28 cellular contexts compared by ENCODE assay signal in the genomic region with DNA sequence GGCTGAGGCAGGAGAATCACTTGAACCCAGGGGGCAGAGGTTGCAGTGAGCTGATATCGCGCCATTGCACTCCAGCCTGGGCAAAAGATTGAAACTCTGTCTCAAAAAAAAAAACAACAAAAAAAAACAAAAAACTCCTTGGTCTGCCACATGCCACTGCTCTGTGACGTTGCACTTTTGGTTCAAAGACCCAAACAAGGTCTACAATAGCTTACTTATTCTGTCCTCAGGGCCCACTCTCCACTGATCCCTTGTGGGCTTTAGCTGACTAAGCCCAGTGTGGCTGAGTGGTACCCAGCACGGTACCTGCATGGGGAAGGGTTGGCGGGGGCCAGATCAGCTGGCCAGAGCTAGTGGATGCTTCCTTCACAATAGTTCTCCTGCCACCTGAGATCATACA. TPM values are rescaled to one million over a fixed set of nuclear protein-coding genes. Genes with fewer than 3 reads are reported as not detected.
A peak's percentile ranks its signal among the peaks of the same experiment; 100 is the strongest.
DNase-seq lines count a peak whose midpoint lies in the region; ATAC-seq and TF ChIP-seq lines count a peak whose summit lies in the region.
"Had no signal": no experiment of that assay in that cellular context is flagged by ENCODE, and none has a peak within 500 bp of the region (broad histone marks: within the 10 kb centered on the region; RNA-seq: fewer than 3 reads in every experiment).

No MANE protein-coding gene starts in this region.

- peaks cover 11% of the 10 kb centered on the region for H3K36me3 ChIP-seq in BLaER1
- no peaks in the 10 kb centered on the region for H3K36me3 ChIP-seq in CD4-positive, alpha-beta memory T cell (ENCODE audit: insufficient read depth, low read length)
- peaks cover 0 to 11% (median 0%) of the 10 kb centered on the region in 3 donors for H3K36me3 ChIP-seq in tibial nerve

- H3K27me3 ChIP-seq in BLaER1 (no peaks in the 10 kb centered on the region), tibial nerve (no peaks in the 10 kb centered on the region)
- H3K27me3 ChIP-seq in CD4-positive, alpha-beta memory T cell (ENCODE audit: insufficient read depth, low read length): no peaks in the 10 kb centered on the region
- H3K27me3 ChIP-seq: dorsolateral prefrontal cortex had no signal

- intact Hi-C loops in CD4-positive, alpha-beta memory T cell (cut with micrococcal nuclease): no loop called here

- DNase-seq in CD4-positive, alpha-beta memory T cell: no peak
- no peak for DNase-seq in T-helper 17 cell
- DNase-seq in naive B cell: no peak
- no peak for DNase-seq in osteocyte (ENCODE audit: extremely low spot score, unreplicated experiment)
- no peak for DNase-seq in tibial nerve (ENCODE audit: low spot score in 2 of 2)
- no peak for DNase-seq in middle frontal gyrus (ENCODE audit: extremely low spot score, low spot score)
- DNase-seq: activated CD4-positive, alpha-beta T cell treated with anti-CD3 and anti-CD28 coated beads for 1 hour; activated CD8-positive, alpha-beta memory T cell treated with anti-CD3 and anti-CD28 coated beads, Interleukin-2, amount 50 U/mL, for 4 hours; activated naive CD4-positive, alpha-beta T cell treated with Interleukin-2 at 50 U/mL for 16 hours; central memory CD4-positive, alpha-beta T cell; dorsolateral prefrontal cortex; foreskin melanocyte; kidney; naive thymus-derived CD4-positive, alpha-beta T cell; NCI-H1092; NCI-H2029 treated with DMSO at 0.1 percent for 48 hours; NCI-H446 treated with DMSO at 0.1 percent for 48 hours; NK-92 treated with Interleukin-12 subunit alpha and Interleukin-12 subunit beta, amount 100 ng/mL, for 24 hours; T1000 had no signal

- peak overlapping the region; percentile 82 for H3K4me2 ChIP-seq in BLaER1
- H3K4me2 ChIP-seq: KMS-11 had no signal

- peaks cover 9% of the 10 kb centered on the region in 2 donors for H3K36me3 Mint-ChIP-seq in CD4-positive, alpha-beta memory T cell
- H3K36me3 Mint-ChIP-seq in T-helper 17 cell (ENCODE audit: low read depth): no peaks in the 10 kb centered on the region
- no peaks in the 10 kb centered on the region for H3K36me3 Mint-ChIP-seq in naive B cell
- H3K36me3 Mint-ChIP-seq in osteocyte (ENCODE audit: unreplicated experiment): no peaks in the 10 kb centered on the region
- H3K36me3 Mint-ChIP-seq: stimulated activated memory B cell treated with anti-CD40 and anti-IgM and Interleukin-4, amounts not matched to agents 10 μg/mL and 1 μg/mL and 100 μg/mL, for 72 hours had no signal

- H3K27ac Mint-ChIP-seq in CD4-positive, alpha-beta memory T cell: peak overlapping the region in 4 of 7 donors; percentile 46 to 76 (median 63)
- H3K27ac Mint-ChIP-seq in T-helper 17 cell: no peak overlapping the region
- H3K27ac Mint-ChIP-seq in naive B cell: peak overlapping the region in 3 of 6 donors; percentile 58 to 70 (median 63)
- H3K27ac Mint-ChIP-seq in osteocyte (ENCODE audit: unreplicated experiment): no peak overlapping the region

- H3K4me3 ChIP-seq in BLaER1: no peak overlapping the region
- no peak overlapping the region for H3K4me3 ChIP-seq in CD4-positive, alpha-beta memory T cell (ENCODE audit: low read length in 2 of 2)
- H3K4me3 ChIP-seq in tibial nerve: no peak overlapping the region
- H3K4me3 ChIP-seq: SK-N-MC, thoracic aorta had no signal

- H3K9me3 ChIP-seq in BLaER1 (no peaks in the 10 kb centered on the region), T-helper 17 cell (ENCODE audit: control insufficient read depth, low read length, poor library complexity, severe bottlenecking) (no peaks in the 10 kb centered on the region), tibial nerve (no peaks in the 10 kb centered on the region)
- no peaks in the 10 kb centered on the region for H3K9me3 ChIP-seq in CD4-positive, alpha-beta memory T cell (ENCODE audit: control insufficient read depth in 1 of 2, low read length in 2 of 2)
- H3K9me3 ChIP-seq: thoracic aorta had no signal

- TF ChIP-seq EP300 in tibial nerve (IDR thresholded peaks at IDR 0.05): no peak

- TF ChIP-seq POLR2A in tibial nerve (IDR thresholded peaks at IDR 0.05): no peak

- no peak overlapping the region for H3K9ac ChIP-seq in BLaER1
- H3K9ac ChIP-seq: KMS-11 had no signal

- H3K27ac ChIP-seq in BLaER1: no peak overlapping the region
- no peak overlapping the region for H3K27ac ChIP-seq in CD4-positive, alpha-beta memory T cell (ENCODE audit: low read depth, low read length)
- peak overlapping the region in 1 of 4 donors; percentile 4 for H3K27ac ChIP-seq in tibial nerve
- H3K27ac ChIP-seq: dorsolateral prefrontal cortex, KMS-11, SK-N-MC, thoracic aorta had no signal

- H3K4me3 Mint-ChIP-seq in CD4-positive, alpha-beta memory T cell: peak overlapping the region in 3 of 8 donors; percentile 68 to 88 (median 84)
- H3K4me3 Mint-ChIP-seq in T-helper 17 cell (peak overlapping the region; percentile 84), naive B cell (peak overlapping the region in 5 of 8 donors; percentile 1 to 90 (median 64)), osteocyte (ENCODE audit: unreplicated experiment) (no peak overlapping the region)

- no peaks in the 10 kb centered on the region for H3K9me3 Mint-ChIP-seq in CD4-positive, alpha-beta memory T cell
- H3K9me3 Mint-ChIP-seq in naive B cell (no peaks in the 10 kb centered on the region), osteocyte (ENCODE audit: unreplicated experiment) (no peaks in the 10 kb centered on the region)
- H3K9me3 Mint-ChIP-seq: naive thymus-derived CD4-positive, alpha-beta T cell; stimulated activated memory B cell treated with anti-CD40 and anti-IgM and Interleukin-4, amounts not matched to agents 10 μg/mL and 1 μg/mL and 100 μg/mL, for 72 hours had no signal

- CTCF ChIA-PET in CD4-positive, alpha-beta memory T cell (lab: Charles Lee; ENCODE audit: partially characterized antibody): interaction anchor here (0.6 kb wide), 1 partner anchor 72 kb away, joined by 3 read pairs; no protein-coding TSS in a partner anchor

- WGBS in tibial nerve, 2 donors: 68 to 79% methylated on average over 5 of the region's 5 CpGs

- no peaks in the 10 kb centered on the region for H4K20me1 ChIP-seq in BLaER1

- TF ChIP-seq CTCF in osteocyte (IDR thresholded peaks at IDR 0.05): no peak
- TF ChIP-seq CTCF in tibial nerve (IDR thresholded peaks at IDR 0.05): no peak

- H3K4me1 ChIP-seq in BLaER1 (peaks cover 39% of the 10 kb centered on the region), tibial nerve (peaks cover 0 to 30% (median 13%) of the 10 kb centered on the region in 4 donors)
- peaks cover 23% of the 10 kb centered on the region for H3K4me1 ChIP-seq in CD4-positive, alpha-beta memory T cell (ENCODE audit: insufficient read depth, low read length)

- peaks cover 15 to 32% (median 26%) of the 10 kb centered on the region in 4 donors for H3K4me1 Mint-ChIP-seq in CD4-positive, alpha-beta memory T cell
- H3K4me1 Mint-ChIP-seq in T-helper 17 cell (peaks cover 26% of the 10 kb centered on the region), naive B cell (peaks cover 12 to 21% (median 19%) of the 10 kb centered on the region in 3 donors), osteocyte (ENCODE audit: unreplicated experiment) (peaks cover 22% of the 10 kb centered on the region)

- ATAC-seq in T-helper 17 cell: no peak
- no peak for ATAC-seq in naive B cell (ENCODE audit: low read depth in 2 of 2)
- ATAC-seq in GM21447 (IDR thresholded peaks at IDR 0.05; ENCODE audit: unreplicated experiment): no peak
- ATAC-seq: naive thymus-derived CD4-positive, alpha-beta T cell; stimulated activated memory B cell treated with anti-CD40 and anti-IgM and Interleukin-4, amounts not matched to agents 10 μg/mL and 1 μg/mL and 100 μg/mL, for 72 hours had no signal

- POLR2A ChIA-PET in CD4-positive, alpha-beta memory T cell (lab: Charles Lee; ENCODE audit: partially characterized antibody): interaction anchor here (1.6 kb wide), 1 partner anchor 12 kb away, joined by 8 read pairs; the partner anchor contains the start of gene RBM6

- H3K27me3 Mint-ChIP-seq in CD4-positive, alpha-beta memory T cell: no peaks in the 10 kb centered on the region
- H3K27me3 Mint-ChIP-seq in T-helper 17 cell: no peaks in the 10 kb centered on the region
- H3K27me3 Mint-ChIP-seq in naive B cell: no peaks in the 10 kb centered on the region
- no peaks in the 10 kb centered on the region for H3K27me3 Mint-ChIP-seq in osteocyte (ENCODE audit: unreplicated experiment)
- H3K27me3 Mint-ChIP-seq: naive thymus-derived CD4-positive, alpha-beta T cell; stimulated activated memory B cell treated with anti-CD40 and anti-IgM and Interleukin-4, amounts not matched to agents 10 μg/mL and 1 μg/mL and 100 μg/mL, for 72 hours had no signal

RNA-seq across cellular contexts. Expression of gene MON1A, which starts 1.8 kb away (rescaled TPM):
- total RNA-seq in CD4-positive, alpha-beta memory T cell: 10 to 100 TPM in 1 of 2 experiments, 1 to 10 TPM in 1; 9.5 to 11.1 TPM
- polyA plus RNA-seq in CD4-positive, alpha-beta memory T cell: 10 to 100 TPM; 15.2 to 16.5 TPM
- total RNA-seq in T-helper 17 cell (1 to 10 TPM; 2.3 to 4.6 TPM), osteocyte (12.8 and 13.8 TPM in 2 replicates), tibial nerve (10 to 100 TPM in 3 of 4 donors, 1 to 10 TPM in 1; 6.9 to 18.8 (median 15.8) TPM)
- polyA plus RNA-seq in naive B cell (ENCODE audit: low read depth in 6 of 6): 10 to 100 TPM in 2 of 6 donors, 1 to 10 TPM in 4; 6.3 to 12.3 (median 8.0) TPM

RNA-seq across cellular contexts. Expression of gene RBM6, which starts 12.2 kb away (rescaled TPM):
- total RNA-seq in CD4-positive, alpha-beta memory T cell: 100 to 1,000 TPM; 191 to 194 TPM
- polyA plus RNA-seq in CD4-positive, alpha-beta memory T cell: 10 to 100 TPM; 17.9 to 45.7 TPM
- total RNA-seq in T-helper 17 cell (100 to 1,000 TPM; 129 to 148 TPM), osteocyte (91.5 and 97.4 TPM in 2 replicates), tibial nerve (100 to 1,000 TPM; 106 to 182 (median 158) TPM)
- polyA plus RNA-seq in naive B cell (ENCODE audit: low read depth in 6 of 6): 10 to 100 TPM; 32.6 to 89.1 (median 50.0) TPM

RNA-seq across cellular contexts. Expression of gene MST1R, which starts 24.1 kb away (rescaled TPM):
- total RNA-seq in CD4-positive, alpha-beta memory T cell: 1 to 10 TPM; 1.3 TPM
- under 1 TPM in 1 of 2 donors, not detected in 1; 0.38 TPM for polyA plus RNA-seq in CD4-positive, alpha-beta memory T cell
- total RNA-seq in T-helper 17 cell (1 to 10 TPM in 1 of 2 donors, under 1 TPM in 1; 0.63 to 1.7 TPM), osteocyte (1.1 and 1.8 TPM in 2 replicates), tibial nerve (1 to 10 TPM; 1.0 to 2.8 (median 2.3) TPM)
- polyA plus RNA-seq in naive B cell (ENCODE audit: low read depth in 6 of 6): not detected
- total RNA-seq: Daoy had no signal

RNA-seq across cellular contexts. Expression of gene CAMKV, which starts 58.1 kb away (rescaled TPM):
- total RNA-seq in CD4-positive, alpha-beta memory T cell: not detected
- polyA plus RNA-seq in CD4-positive, alpha-beta memory T cell: not detected
- total RNA-seq in T-helper 17 cell: under 1 TPM; 0.47 to 0.89 TPM
- polyA plus RNA-seq in naive B cell (ENCODE audit: low read depth in 6 of 6): not detected
- total RNA-seq in osteocyte: not detected in 2 replicates
- total RNA-seq in tibial nerve: not detected
- total RNA-seq: epithelial cell of proximal tubule; HT1080; naive thymus-derived CD4-positive, alpha-beta T cell; thoracic aorta had no signal
- polyA plus RNA-seq: naive thymus-derived CD4-positive, alpha-beta T cell had no signal

Comparison
In these comparisons a context has a peak if more than half of its experiments do, and no peak if none do; other contexts are left out.
1. H3K27ac Mint-ChIP-seq: peak in CD4-positive, alpha-beta memory T cell (4 of 7); none in T-helper 17 cell (single experiment) and osteocyte (single experiment).